9 cellular contexts compared by ENCODE assay signal in the genomic region with DNA sequence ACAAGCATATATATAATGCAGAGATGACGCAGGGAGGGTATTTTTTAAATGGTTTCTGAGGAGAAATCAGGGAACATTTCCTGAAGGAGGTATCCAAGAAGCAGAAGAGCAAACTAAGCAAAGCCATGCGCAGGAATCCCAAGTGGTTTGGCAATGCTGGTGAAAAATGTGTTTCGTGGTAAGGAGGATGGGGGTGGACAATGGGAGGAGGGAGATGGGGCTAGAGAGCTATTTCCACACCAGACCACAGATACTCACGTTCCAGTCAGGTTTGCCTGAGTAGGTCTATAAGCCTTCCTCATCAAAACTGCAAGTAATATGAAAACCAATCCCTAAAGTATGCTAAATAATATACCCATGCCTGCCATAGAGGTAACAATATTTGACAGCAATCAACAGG.
DNase-seq lines count a peak whose midpoint lies in the region; ATAC-seq and TF ChIP-seq lines count a peak whose summit lies in the region.
"Had no signal": no experiment of that assay in that cellular context is flagged by ENCODE, and none has a peak within 500 bp of the region (broad histone marks: within the 10 kb centered on the region; RNA-seq: fewer than 3 reads in every experiment).

No MANE protein-coding gene starts in this region.

- TF ChIP-seq POLR2A in NB4 (IDR thresholded peaks at IDR 0.05; ENCODE audit: extremely low read depth, insufficient read length), result no peak

- peaks cover 18% of the 10 kb centered on the region for H3K36me3 Mint-ChIP-seq in CD4-positive, CD25-positive, alpha-beta regulatory T cell

- H3K4me1 Mint-ChIP-seq in CD4-positive, CD25-positive, alpha-beta regulatory T cell, result peaks cover 42 to 77% (median 61%) of the 10 kb centered on the region in 4 donors

- ATAC-seq in CD4-positive, CD25-positive, alpha-beta regulatory T cell (ENCODE audit: low read depth in 2 of 2), result no peak
- peak in 1 of 4 donors; percentile 20 for ATAC-seq in psoas muscle
- no peak for ATAC-seq in left colon
- no peak for ATAC-seq in left ventricle myocardium superior

- peak overlapping the region; percentile 89 for H3K27ac ChIP-seq in CD4-positive, CD25-positive, alpha-beta regulatory T cell (ENCODE audit: insufficient read depth, low read length, poor library complexity, severe bottlenecking)
- peak overlapping the region in 52 of 59 donors; percentile 25 to 100 (median 95) for H3K27ac ChIP-seq in dorsolateral prefrontal cortex
- peak overlapping the region; percentile 96 for H3K27ac ChIP-seq in psoas muscle

- H3K9me3 Mint-ChIP-seq in CD4-positive, CD25-positive, alpha-beta regulatory T cell, result peaks cover 0 to 3% (median 0%) of the 10 kb centered on the region in 7 donors

- TF ChIP-seq CTCF in NB4 (IDR thresholded peaks at IDR 0.05; ENCODE audit: low read depth, low read length), result no peak
- no peak for TF ChIP-seq CTCF in dorsolateral prefrontal cortex (IDR thresholded peaks at IDR 0.05 in 54 of 56, conservative IDR thresholded peaks at IDR 0.05 in 2 of 56; ENCODE audit: low read depth in 1 of 56, partially characterized antibody in 56 of 56)
- TF ChIP-seq CTCF in psoas muscle (IDR thresholded peaks at IDR 0.05), result no peak
- TF ChIP-seq CTCF in GM20000 (IDR thresholded peaks at IDR 0.05; ENCODE audit: extremely low read depth, missing control alignments), result no peak

- peak overlapping the region; percentile 85 to 92 (median 91) for H3K4me3 Mint-ChIP-seq in CD4-positive, CD25-positive, alpha-beta regulatory T cell

- H3K27me3 ChIP-seq in CD4-positive, CD25-positive, alpha-beta regulatory T cell (ENCODE audit: control insufficient read depth, insufficient read depth, low read length), result no peaks in the 10 kb centered on the region
- H3K27me3 ChIP-seq in dorsolateral prefrontal cortex (no peaks in the 10 kb centered on the region), psoas muscle (ENCODE audit: insufficient read depth in 3 of 3, low read length in 2 of 3) (no peaks in the 10 kb centered on the region)

- peaks cover 24% of the 10 kb centered on the region for H3K27me3 Mint-ChIP-seq in CD4-positive, CD25-positive, alpha-beta regulatory T cell

- H3K27ac Mint-ChIP-seq in CD4-positive, CD25-positive, alpha-beta regulatory T cell, result peak overlapping the region; percentile 21 to 96 (median 90)

- peak overlapping the region; percentile 85 for H3K4me3 ChIP-seq in CD4-positive, CD25-positive, alpha-beta regulatory T cell (ENCODE audit: low read depth, low read length)
- H3K4me3 ChIP-seq in NB4 (ENCODE audit: low read depth, low read length) (no peak overlapping the region), dorsolateral prefrontal cortex (peak overlapping the region in 58 of 59 donors; percentile 26 to 100 (median 82)), psoas muscle (peak overlapping the region; percentile 98)

- no peaks in the 10 kb centered on the region for H3K9me3 ChIP-seq in CD4-positive, CD25-positive, alpha-beta regulatory T cell (ENCODE audit: control insufficient read depth in 2 of 2, low read length in 2 of 2)
- H3K9me3 ChIP-seq in psoas muscle, result no peaks in the 10 kb centered on the region

- peaks cover 32% of the 10 kb centered on the region for H3K36me3 ChIP-seq in CD4-positive, CD25-positive, alpha-beta regulatory T cell (ENCODE audit: control insufficient read depth, insufficient read depth, low read length)
- peaks cover 4 to 63% of the 10 kb centered on the region in 2 donors for H3K36me3 ChIP-seq in psoas muscle (ENCODE audit: insufficient read depth in 1 of 2, low read depth in 1 of 2)

- DNase-seq in CD4-positive, CD25-positive, alpha-beta regulatory T cell, result peak in 1 of 3 donors; percentile 12
- DNase-seq in NB4 (ENCODE audit: low read depth) (peak; percentile 73), dorsolateral prefrontal cortex (no peak), psoas muscle (no peak), left colon (no peak), NCI-H446 (lab: John Stamatoyannopoulos, UW) (no peak), left ventricle myocardium superior (no peak), GM20000 (ENCODE audit: low spot score) (no peak)
- DNase-seq: NCI-H510A had no signal

- H3K4me1 ChIP-seq in CD4-positive, CD25-positive, alpha-beta regulatory T cell (ENCODE audit: control insufficient read depth, insufficient read depth, low read length, poor library complexity, severe bottlenecking), result peaks cover 72% of the 10 kb centered on the region
- peaks cover 63% of the 10 kb centered on the region for H3K4me1 ChIP-seq in psoas muscle

- intact Hi-C loops in dorsolateral prefrontal cortex (cut with DNase I), result loop anchor here (2.0 to 10.0 kb wide), 2 partner anchors 31 to 111 kb away; no protein-coding TSS in a partner anchor
- intact Hi-C loops in psoas muscle (cut with DNase I), result loop anchor here in 1 of 2 donors (10.0 kb wide), 1 partner anchor 201 kb away; no protein-coding TSS in a partner anchor
- intact Hi-C loops in left colon (cut with DNase I, micrococcal nuclease), result loop anchor here in 1 of 2 donors (10.0 kb wide), 2 partner anchors 221 to 321 kb away; partner anchors contain the start of gene MKLN1
- intact Hi-C loops in left ventricle myocardium superior (cut with micrococcal nuclease), result no loop called here

- WGBS in psoas muscle, 3 donors, result 30 to 56% (median 39%) methylated on average over 4 of the region's 4 CpGs
